ENCODE assay signal across 1 cellular context in the genomic region with DNA sequence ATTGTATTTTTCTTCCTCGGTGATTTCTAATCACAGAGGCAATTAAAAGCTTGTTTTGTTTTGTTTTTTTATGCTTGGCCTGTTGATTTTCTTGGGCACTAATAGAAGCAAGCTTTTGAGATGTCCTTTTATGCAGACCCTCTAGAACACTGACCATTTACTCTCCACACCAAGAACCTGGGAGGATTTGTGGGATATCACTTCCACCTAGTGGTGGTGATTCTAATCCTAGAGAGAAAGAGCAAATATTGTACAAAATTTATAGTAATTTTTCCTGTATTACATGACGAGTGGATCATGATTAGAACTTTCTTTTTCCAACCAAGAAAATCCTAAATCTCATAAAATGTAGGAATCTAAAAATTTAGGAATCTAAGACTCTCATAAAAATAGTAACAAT.
TF ChIP-seq lines count a peak whose summit lies in the region.

No MANE protein-coding gene starts in this region.

TF ChIP-seq in HepG2, 621 proteins besides CTCF, POLR2A, EP300 and RAD21 (continued from another document):
- TF ChIP-seq, protein P1, sequence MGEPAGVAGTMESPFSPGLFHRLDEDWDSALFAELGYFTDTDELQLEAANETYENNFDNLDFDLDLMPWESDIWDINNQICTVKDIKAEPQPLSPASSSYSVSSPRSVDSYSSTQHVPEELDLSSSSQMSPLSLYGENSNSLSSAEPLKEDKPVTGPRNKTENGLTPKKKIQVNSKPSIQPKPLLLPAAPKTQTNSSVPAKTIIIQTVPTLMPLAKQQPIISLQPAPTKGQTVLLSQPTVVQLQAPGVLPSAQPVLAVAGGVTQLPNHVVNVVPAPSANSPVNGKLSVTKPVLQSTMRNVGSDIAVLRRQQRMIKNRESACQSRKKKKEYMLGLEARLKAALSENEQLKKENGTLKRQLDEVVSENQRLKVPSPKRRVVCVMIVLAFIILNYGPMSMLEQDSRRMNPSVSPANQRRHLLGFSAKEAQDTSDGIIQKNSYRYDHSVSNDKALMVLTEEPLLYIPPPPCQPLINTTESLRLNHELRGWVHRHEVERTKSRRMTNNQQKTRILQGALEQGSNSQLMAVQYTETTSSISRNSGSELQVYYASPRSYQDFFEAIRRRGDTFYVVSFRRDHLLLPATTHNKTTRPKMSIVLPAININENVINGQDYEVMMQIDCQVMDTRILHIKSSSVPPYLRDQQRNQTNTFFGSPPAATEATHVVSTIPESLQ (CRISPR knock-in tag; conservative IDR thresholded peaks at IDR 0.05), result no peak
- TF ChIP-seq ZNF264 (CRISPR knock-in tag; IDR thresholded peaks at IDR 0.05) (no peak), GATAD2A (CRISPR knock-in tag; IDR thresholded peaks at IDR 0.05) (no peak), ARID3A (IDR thresholded peaks at IDR 0.05; ENCODE audit: low read depth, low read length) (peak; percentile 62; the same call in 1 of the 2 replicates), PAWR (CRISPR knock-in tag; IDR thresholded peaks at IDR 0.05; ENCODE audit: borderline replicate concordance) (no peak), ZKSCAN1 (IDR thresholded peaks at IDR 0.05; ENCODE audit: low read length) (no peak), SMC3 (IDR thresholded peaks at IDR 0.05; ENCODE audit: low read length) (peak; percentile 81), ZSCAN9 (CRISPR knock-in tag; IDR thresholded peaks at IDR 0.05; ENCODE audit: borderline replicate concordance) (no peak), STAG1 (CRISPR knock-in tag; IDR thresholded peaks at IDR 0.05) (peak; percentile 88)
TF ChIP-seq in HepG2: peak in this region for 3.
